ENCODE assay signal across 14 cellular contexts in the genomic region with DNA sequence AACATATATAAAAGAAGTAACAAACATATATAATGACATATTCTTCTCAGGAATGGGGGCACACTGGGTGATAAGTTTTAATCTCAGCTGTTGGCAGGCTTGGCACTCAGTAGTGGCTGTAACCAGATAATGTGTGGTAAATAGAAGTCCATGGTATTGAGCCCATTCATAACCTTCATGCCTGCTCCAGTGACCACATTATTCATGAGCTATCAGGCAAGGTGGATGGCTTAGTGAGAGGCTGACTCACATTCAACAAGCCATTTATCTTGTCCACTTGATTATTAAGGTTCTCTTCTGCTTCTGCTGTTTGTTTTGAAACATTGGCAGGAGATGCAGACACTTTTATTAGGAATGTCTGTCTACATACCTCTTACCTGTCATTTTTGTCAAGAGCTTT.
"Had no signal": no experiment of that assay in that cellular context is flagged by ENCODE, and none has a peak within 500 bp of the region (broad histone marks: within the 10 kb centered on the region; RNA-seq: fewer than 3 reads in every experiment).

No MANE protein-coding gene starts in this region.

- ATAC-seq: foreskin keratinocyte; left lobe of liver; naive thymus-derived CD4-positive, alpha-beta T cell had no signal

- H3K27ac ChIP-seq: ascending aorta, foreskin keratinocyte, right atrium auricular region, thyroid gland had no signal

- DNase-seq: activated CD4-positive, alpha-beta T cell treated with anti-CD3 and anti-CD28 coated beads, Interleukin-2, amount 50 U/mL, for 48 hours; activated CD4-positive, CD25-positive, alpha-beta regulatory T cell treated with anti-CD3 and anti-CD28 coated beads, Interleukin-2, amount 50 U/mL, for 72 hours; activated naive CD4-positive, alpha-beta T cell; activated T-cell treated with anti-CD3 and anti-CD28 coated beads, Interleukin-2, amount 50 U/mL, for 48 hours; foreskin keratinocyte; head of caudate nucleus; mammary epithelial cell; naive thymus-derived CD4-positive, alpha-beta T cell; small intestine; T-helper 9 cell; thyroid gland had no signal

- H3K4me3 ChIP-seq: ascending aorta, right atrium auricular region, thyroid gland had no signal

- H3K36me3 ChIP-seq: ascending aorta, right atrium auricular region, thyroid gland had no signal

- H3K36me3 Mint-ChIP-seq: naive thymus-derived CD4-positive, alpha-beta T cell had no signal

- H3K4me1 ChIP-seq: ascending aorta, foreskin keratinocyte, right atrium auricular region, thyroid gland had no signal

- H3K9me3 ChIP-seq: ascending aorta, right atrium auricular region, thyroid gland had no signal

- H3K27me3 Mint-ChIP-seq: naive thymus-derived CD4-positive, alpha-beta T cell had no signal

- H3K27ac Mint-ChIP-seq: naive thymus-derived CD4-positive, alpha-beta T cell had no signal

- H3K27me3 ChIP-seq: ascending aorta, foreskin keratinocyte, right atrium auricular region, thyroid gland had no signal

- H3K4me3 Mint-ChIP-seq: naive thymus-derived CD4-positive, alpha-beta T cell had no signal

- H3K4me1 Mint-ChIP-seq: naive thymus-derived CD4-positive, alpha-beta T cell had no signal
